ENCODE assay signal across 9 cellular contexts in the genomic region with DNA sequence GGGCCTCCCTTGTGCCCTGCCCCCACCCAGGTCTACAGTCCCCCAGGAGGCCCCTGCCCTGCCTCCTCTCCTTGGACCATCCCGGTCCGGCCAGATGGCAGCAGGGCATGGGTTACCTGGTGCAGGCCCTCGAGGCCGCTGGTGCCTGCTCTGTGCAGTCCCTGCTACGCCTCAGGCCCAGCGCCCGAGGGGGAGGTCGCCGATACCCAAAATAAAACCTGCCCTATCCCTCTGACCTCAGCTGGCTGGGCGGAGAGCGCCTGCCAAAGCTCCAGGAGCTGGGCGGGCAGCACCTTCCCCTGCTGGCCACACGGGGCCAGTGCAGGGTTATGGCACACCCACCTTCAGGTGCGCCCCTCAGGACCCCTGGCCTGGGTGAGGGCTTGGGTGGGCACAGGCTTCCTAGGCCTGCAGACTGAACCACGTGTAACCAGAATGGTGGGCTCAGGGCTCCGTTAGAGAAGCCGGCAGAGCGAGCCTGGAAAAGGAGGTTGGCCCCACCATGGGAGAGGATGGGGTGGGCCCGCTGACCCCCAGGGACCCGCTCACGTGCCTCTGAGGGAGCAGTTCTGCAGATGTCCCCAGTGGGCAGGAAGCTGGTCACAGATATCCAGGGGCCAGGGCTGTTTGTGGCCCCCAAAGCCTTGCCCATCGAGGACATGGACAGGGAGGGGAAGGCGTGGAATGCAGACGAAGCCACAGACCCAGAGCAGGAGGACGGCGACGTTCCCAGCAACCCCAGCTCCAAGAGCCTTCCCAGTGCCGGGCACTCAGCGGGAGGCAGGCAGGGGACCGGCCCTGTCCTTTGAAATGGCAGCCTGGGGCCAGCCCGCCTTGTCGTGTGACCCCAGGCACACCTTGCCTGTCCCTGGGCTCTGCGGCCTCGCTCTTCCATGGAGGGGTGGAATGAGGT. TPM values are rescaled to one million over a fixed set of nuclear protein-coding genes. Genes with fewer than 3 reads are reported as not detected.
DNase-seq lines count a peak whose midpoint lies in the region; ATAC-seq and TF ChIP-seq lines count a peak whose summit lies in the region.
"Had no signal": no experiment of that assay in that cellular context is flagged by ENCODE, and none has a peak within 500 bp of the region (broad histone marks: within the 10 kb centered on the region; RNA-seq: fewer than 3 reads in every experiment).

No MANE protein-coding gene starts in this region.

- peaks cover 6% of the 10 kb centered on the region for H3K27me3 Mint-ChIP-seq in activated CD8-positive, alpha-beta T cell treated with anti-CD3 and anti-CD28 coated beads for 36 hours
- peaks cover 8% of the 10 kb centered on the region for H3K27me3 Mint-ChIP-seq in activated CD8-positive, alpha-beta T cell treated with anti-CD3 and anti-CD28 coated beads, Interleukin-2, amount 10 ng/mL, durations not matched to agents 7 days and 5 days (ENCODE audit: low read depth)

- no peak overlapping the region for H3K27ac ChIP-seq in ascending aorta
- H3K27ac ChIP-seq in transverse colon: no peak overlapping the region

- no peak overlapping the region for H3K27ac Mint-ChIP-seq in activated CD8-positive, alpha-beta T cell treated with anti-CD3 and anti-CD28 coated beads for 36 hours
- H3K27ac Mint-ChIP-seq in activated CD8-positive, alpha-beta T cell treated with anti-CD3 and anti-CD28 coated beads, Interleukin-2, amount 10 ng/mL, durations not matched to agents 7 days and 5 days: no peak overlapping the region

- H3K4me3 ChIP-seq in ascending aorta: no peak overlapping the region
- no peak overlapping the region for H3K4me3 ChIP-seq in transverse colon

- no peak overlapping the region for H3K4me3 Mint-ChIP-seq in activated CD8-positive, alpha-beta T cell treated with anti-CD3 and anti-CD28 coated beads for 36 hours
- H3K4me3 Mint-ChIP-seq in activated CD8-positive, alpha-beta T cell treated with anti-CD3 and anti-CD28 coated beads, Interleukin-2, amount 10 ng/mL, durations not matched to agents 7 days and 5 days: no peak overlapping the region
- H3K4me3 Mint-ChIP-seq: CD4-positive, alpha-beta memory T cell had no signal

- peak; percentile 59 for TF ChIP-seq CTCF in activated CD8-positive, alpha-beta T cell treated with anti-CD3 and anti-CD28 coated beads for 36 hours (IDR thresholded peaks at IDR 0.05)
- TF ChIP-seq CTCF in ascending aorta (IDR thresholded peaks at IDR 0.05) (peak; percentile 39 to 63 (median 58)), transverse colon (IDR thresholded peaks at IDR 0.05) (peak; percentile 46 to 59 (median 49))

- peaks cover 1% of the 10 kb centered on the region for H3K9me3 Mint-ChIP-seq in activated CD8-positive, alpha-beta T cell treated with anti-CD3 and anti-CD28 coated beads for 36 hours
- no peaks in the 10 kb centered on the region for H3K9me3 Mint-ChIP-seq in activated CD8-positive, alpha-beta T cell treated with anti-CD3 and anti-CD28 coated beads, Interleukin-2, amount 10 ng/mL, durations not matched to agents 7 days and 5 days (ENCODE audit: insufficient read depth)

- intact Hi-C loops in activated CD8-positive, alpha-beta T cell treated with anti-CD3 and anti-CD28 coated beads for 36 hours (cut with micrococcal nuclease): loop anchor here (5.0 kb wide), 1 partner anchor 35 kb away; no protein-coding TSS in a partner anchor
- intact Hi-C loops in ascending aorta (cut with DNase I) (loop anchor here (2.0 to 5.0 kb wide), 2 partner anchors 35 to 81 kb away; no protein-coding TSS in a partner anchor), left colon (cut with DNase I, micrococcal nuclease) (loop anchor here in 1 of 2 donors (2.0 kb wide), 1 partner anchor 25 kb away; no protein-coding TSS in a partner anchor), transverse colon (cut with DNase I; ENCODE audit: low total_unique reads) (no loop called here)

- no peaks in the 10 kb centered on the region for H3K4me1 ChIP-seq in ascending aorta
- H3K4me1 ChIP-seq in transverse colon: no peaks in the 10 kb centered on the region

- no peak for DNase-seq in activated CD8-positive, alpha-beta T cell treated with anti-CD3 and anti-CD28 coated beads for 36 hours
- no peak for DNase-seq in activated CD8-positive, alpha-beta T cell treated with anti-CD3 and anti-CD28 coated beads, Interleukin-2, amount 10 ng/mL, durations not matched to agents 7 days and 5 days
- no peak for DNase-seq in ascending aorta (ENCODE audit: low spot score in 2 of 2)
- DNase-seq in left colon: peak in 1 of 2 donors; percentile 24
- DNase-seq in transverse colon: no peak
- DNase-seq in OCI-M2 (lab: John Stamatoyannopoulos, UW; ENCODE audit: unreplicated experiment): no peak
- no peak for DNase-seq in COLO668 (lab: John Stamatoyannopoulos, UW; ENCODE audit: unreplicated experiment)

- WGBS in transverse colon (ENCODE audit: low coverage in 1 of 2), 2 donors: 64% methylated on average over 29 of the region's 34 CpGs; no CpG with 5 or more reads in 1 of the 2 donors

- H3K4me1 Mint-ChIP-seq in activated CD8-positive, alpha-beta T cell treated with anti-CD3 and anti-CD28 coated beads for 36 hours (ENCODE audit: low read depth): peaks cover 19% of the 10 kb centered on the region
- H3K4me1 Mint-ChIP-seq in activated CD8-positive, alpha-beta T cell treated with anti-CD3 and anti-CD28 coated beads, Interleukin-2, amount 10 ng/mL, durations not matched to agents 7 days and 5 days (ENCODE audit: low read depth): peaks cover 16% of the 10 kb centered on the region

- CTCF ChIA-PET in activated CD8-positive, alpha-beta T cell treated with anti-CD3 and anti-CD28 coated beads for 36 hours (lab: Charles Lee): interaction anchor here (1.2 to 2.3 kb wide), 3 partner anchors 26 to 234 kb away, joined by 3 to 12 read pairs (median 11); a partner anchor contains a TSS
- CTCF ChIA-PET in activated CD8-positive, alpha-beta T cell treated with anti-CD3 and anti-CD28 coated beads, Interleukin-2, amount 10 ng/mL, durations not matched to agents 7 days and 5 days (lab: Charles Lee): interaction anchor here (1.2 to 2.3 kb wide), 4 partner anchors 27 to 85 kb away, joined by 3 to 12 read pairs (median 4); no protein-coding TSS in a partner anchor

- ATAC-seq in activated CD8-positive, alpha-beta T cell treated with anti-CD3 and anti-CD28 coated beads for 36 hours: peak; percentile 32
- ATAC-seq in activated CD8-positive, alpha-beta T cell treated with anti-CD3 and anti-CD28 coated beads, Interleukin-2, amount 10 ng/mL, durations not matched to agents 7 days and 5 days: no peak
- ATAC-seq in left colon: peak; percentile 49
- ATAC-seq in HG02642 (IDR thresholded peaks at IDR 0.05; ENCODE audit: poor library complexity, unreplicated experiment): no peak

- no peaks in the 10 kb centered on the region for H3K36me3 Mint-ChIP-seq in activated CD8-positive, alpha-beta T cell treated with anti-CD3 and anti-CD28 coated beads for 36 hours (ENCODE audit: low read depth)
- H3K36me3 Mint-ChIP-seq in activated CD8-positive, alpha-beta T cell treated with anti-CD3 and anti-CD28 coated beads, Interleukin-2, amount 10 ng/mL, durations not matched to agents 7 days and 5 days (ENCODE audit: low read depth): no peaks in the 10 kb centered on the region
- H3K36me3 Mint-ChIP-seq: CD4-positive, alpha-beta memory T cell had no signal

- in situ Hi-C loops in transverse colon (cut with MboI; ENCODE audit: low pct_ligation_motif_present in 1 of 4, low pct_unique_long_range_greater_than_20kb in 1 of 4, low sequenced_read_pairs in 3 of 4): no loop called here

- no peaks in the 10 kb centered on the region for H3K36me3 ChIP-seq in ascending aorta
- H3K36me3 ChIP-seq in transverse colon: no peaks in the 10 kb centered on the region

- TF ChIP-seq EP300 in transverse colon (IDR thresholded peaks at IDR 0.05; ENCODE audit: low read depth): no peak

- no peaks in the 10 kb centered on the region for H3K27me3 ChIP-seq in ascending aorta
- no peaks in the 10 kb centered on the region for H3K27me3 ChIP-seq in transverse colon

- H3K9me3 ChIP-seq in ascending aorta (no peaks in the 10 kb centered on the region), transverse colon (no peaks in the 10 kb centered on the region)

- TF ChIP-seq POLR2A in transverse colon (IDR thresholded peaks at IDR 0.05): no peak

- POLR2A ChIA-PET in activated CD8-positive, alpha-beta T cell treated with anti-CD3 and anti-CD28 coated beads for 36 hours (lab: Charles Lee): interaction anchor here (1.2 to 4.8 kb wide), 3 partner anchors 28 to 65 kb away, joined by 4 to 62 read pairs (median 5); a partner anchor contains a TSS
- POLR2A ChIA-PET in activated CD8-positive, alpha-beta T cell treated with anti-CD3 and anti-CD28 coated beads, Interleukin-2, amount 10 ng/mL, durations not matched to agents 7 days and 5 days (lab: Charles Lee): interaction anchor here (0.9 to 6.9 kb wide), 3 partner anchors 12 to 64 kb away, joined by 3 to 46 read pairs (median 4); a partner anchor contains a TSS

RNA-seq across cellular contexts. Expression of a gene that starts 1.7 kb away (rescaled TPM):
- total RNA-seq in activated CD8-positive, alpha-beta T cell treated with anti-CD3 and anti-CD28 coated beads for 36 hours: 1 to 10 TPM; 4.9 to 5.4 TPM
- total RNA-seq in activated CD8-positive, alpha-beta T cell treated with anti-CD3 and anti-CD28 coated beads, Interleukin-2, amount 10 ng/mL, durations not matched to agents 7 days and 5 days: 1 to 10 TPM; 2.6 to 2.8 TPM
- 10.1 TPM for total RNA-seq in ascending aorta
- total RNA-seq in left colon: under 1 TPM in 1 of 2 donors, not detected in 1; 0.73 TPM
- 1 to 10 TPM in 2 of 4 donors, not detected in 2; 1.9 to 3.3 TPM for total RNA-seq in transverse colon

RNA-seq across cellular contexts. Expression of a gene that starts 26.1 kb away (rescaled TPM):
- under 1 TPM; 0.16 to 0.20 TPM for total RNA-seq in activated CD8-positive, alpha-beta T cell treated with anti-CD3 and anti-CD28 coated beads for 36 hours
- total RNA-seq in activated CD8-positive, alpha-beta T cell treated with anti-CD3 and anti-CD28 coated beads, Interleukin-2, amount 10 ng/mL, durations not matched to agents 7 days and 5 days: under 1 TPM in 1 of 2 experiments, not detected in 1; 0.08 TPM
- total RNA-seq in ascending aorta: not detected
- not detected for total RNA-seq in left colon
- total RNA-seq in transverse colon: not detected
- total RNA-seq: CD4-positive, alpha-beta memory T cell had no signal

RNA-seq across cellular contexts. Expression of a gene that starts 29.4 kb away (rescaled TPM):
- total RNA-seq in activated CD8-positive, alpha-beta T cell treated with anti-CD3 and anti-CD28 coated beads for 36 hours: 100 to 1,000 TPM; 134 to 145 TPM
- 100 to 1,000 TPM; 109 to 110 TPM for total RNA-seq in activated CD8-positive, alpha-beta T cell treated with anti-CD3 and anti-CD28 coated beads, Interleukin-2, amount 10 ng/mL, durations not matched to agents 7 days and 5 days
- 117 TPM for total RNA-seq in ascending aorta
- 10 to 100 TPM; 65.8 to 79.0 TPM for total RNA-seq in left colon
- 100 to 1,000 TPM in 2 of 4 donors, 10 to 100 TPM in 2; 91.7 to 187 (median 127) TPM for total RNA-seq in transverse colon

Comparison
In these comparisons a context has a peak if more than half of its experiments do, and no peak if none do; other contexts are left out.
1. ATAC-seq: peak in activated CD8-positive, alpha-beta T cell treated with anti-CD3 and anti-CD28 coated beads for 36 hours (single experiment) and left colon (single experiment); none in activated CD8-positive, alpha-beta T cell treated with anti-CD3 and anti-CD28 coated beads, Interleukin-2, amount 10 ng/mL, durations not matched to agents 7 days and 5 days (single experiment) and HG02642 (single experiment).
2. Peak in every context shown above with its lines, with median percentiles within 50 percentile points of each other: CTCF ChIP-seq.